8 cellular contexts compared by ENCODE assay signal in the genomic region with DNA sequence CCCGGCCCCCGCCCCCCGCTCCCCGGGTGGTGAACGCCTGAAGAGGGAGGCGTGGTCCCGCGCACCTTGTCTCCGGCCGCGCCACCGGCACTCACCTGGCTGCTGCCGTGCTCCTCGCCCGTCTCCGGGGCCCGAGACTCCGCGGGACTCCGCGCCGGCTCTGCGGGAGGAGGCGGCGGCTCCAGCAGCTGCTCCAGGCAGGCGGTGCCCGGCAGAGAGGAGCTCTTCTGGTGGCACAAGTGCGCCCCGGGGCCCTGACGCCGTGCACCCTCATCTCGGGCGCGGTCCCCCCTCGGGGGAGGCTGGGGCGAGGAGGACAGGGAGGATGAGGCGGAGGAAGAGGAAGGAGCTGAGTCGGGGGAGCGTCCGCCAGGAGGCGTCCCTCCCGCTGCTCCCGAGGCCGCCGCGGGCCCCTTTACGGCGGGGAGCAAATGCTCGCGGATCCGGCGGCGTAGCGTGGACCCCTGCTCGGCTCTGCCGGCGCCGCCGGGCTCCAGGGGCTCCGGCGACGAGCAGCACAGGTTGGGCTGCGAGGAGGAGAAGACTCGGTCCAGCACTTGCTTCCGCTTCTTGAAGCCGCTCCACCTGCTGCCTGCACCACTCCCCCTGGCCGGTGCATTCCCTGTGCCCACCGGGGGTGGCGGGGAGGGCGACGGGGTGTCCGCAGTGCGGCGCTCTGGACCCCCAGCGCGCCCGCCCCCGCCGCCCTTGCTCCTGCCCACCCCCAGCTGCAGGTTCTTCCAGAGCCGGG. TPM values are rescaled to one million over a fixed set of nuclear protein-coding genes. Genes with fewer than 3 reads are reported as not detected.
DNase-seq lines count a peak whose midpoint lies in the region; ATAC-seq and TF ChIP-seq lines count a peak whose summit lies in the region.

No MANE protein-coding gene starts in this region.

- H3K4me3 ChIP-seq in right atrium auricular region = peak overlapping the region; percentile 31 to 57

- no peaks in the 10 kb centered on the region for H3K9me3 ChIP-seq in right atrium auricular region

- H3K4me1 ChIP-seq in right atrium auricular region = peaks cover 0 to 28% of the 10 kb centered on the region in 2 donors

- no peaks in the 10 kb centered on the region for H3K36me3 ChIP-seq in right atrium auricular region

- TF ChIP-seq CTCF in 22Rv1 (IDR thresholded peaks at IDR 0.05) (peak; percentile 77), right atrium auricular region (IDR thresholded peaks at IDR 0.05) (peak in 1 of 2 donors; percentile 58)

- H3K27me3 ChIP-seq in right atrium auricular region = peaks cover 28% of the 10 kb centered on the region in 2 donors

- ATAC-seq in HG02588 (IDR thresholded peaks at IDR 0.05; ENCODE audit: unreplicated experiment) = peak; percentile 61

- H3K27ac ChIP-seq in 22Rv1 (peak overlapping the region; percentile 55), right atrium auricular region (no peak overlapping the region)

- DNase-seq in ELR (ENCODE audit: low read depth) (peak; percentile 38), NCI-H1694 (lab: John Stamatoyannopoulos, UW) (peak; percentile 6), right atrium auricular region (ENCODE audit: low spot score) (no peak), putamen (ENCODE audit: low spot score) (peak; percentile 1)
- DNase-seq in activated T-cell treated with anti-CD3 and anti-CD28 coated beads, Interleukin-2, amount 50 U/mL, for 48 hours = peak; percentile 47 to 61
- no peak for DNase-seq in NK-92 treated with Interleukin-12 subunit alpha and Interleukin-12 subunit beta, amount 100 ng/mL, for 24 hours (lab: John Stamatoyannopoulos, UW)

RNA-seq across cellular contexts. Expression of a gene that starts 1.0 kb away (rescaled TPM):
- 10 to 100 TPM in 1 of 2 donors, 1 to 10 TPM in 1; 5.1 to 10.0 TPM for total RNA-seq in right atrium auricular region

Comparison
In these comparisons a context has a peak if more than half of its experiments do, and no peak if none do; other contexts are left out.
1. DNase-seq: peak in ELR (single experiment), NCI-H1694 (single experiment), activated T-cell treated with anti-CD3 and anti-CD28 coated beads, Interleukin-2, amount 50 U/mL, for 48 hours (2 of 2) and putamen (single experiment); none in right atrium auricular region (single experiment) and NK-92 treated with Interleukin-12 subunit alpha and Interleukin-12 subunit beta, amount 100 ng/mL, for 24 hours (single experiment).